8 cellular contexts compared by ENCODE assay signal in genomic region chr2:113156278-113157107, GRCh38. TPM values are rescaled to one million over a fixed set of nuclear protein-coding genes. Genes with fewer than 3 reads are reported as not detected.
DNase-seq lines count a peak whose midpoint lies in the region; ATAC-seq and TF ChIP-seq lines count a peak whose summit lies in the region.

No MANE protein-coding gene starts in this region.

- H3K9me3 ChIP-seq in iPS-20b (ENCODE audit: insufficient read depth, low read depth, low read length) (no peaks in the 10 kb centered on the region), testis (no peaks in the 10 kb centered on the region)

- CTCF ChIA-PET in activated naive CD4-positive, alpha-beta T cell treated with anti-CD3 and anti-CD28 coated beads for 36 hours (lab: Charles Lee): interaction anchor here (0.9 to 5.1 kb wide), 8 partner anchors 9 to 214 kb away, joined by 3 to 62 read pairs (median 7); partner anchors contain the start of gene PSD4

- peak overlapping the region; percentile 70 for H3K4me3 ChIP-seq in iPS-20b (ENCODE audit: low read length)
- peak overlapping the region; percentile 27 to 41 for H3K4me3 ChIP-seq in testis

- H3K36me3 ChIP-seq in iPS-20b (ENCODE audit: insufficient read depth, low read depth, low read length) (no peaks in the 10 kb centered on the region), testis (ENCODE audit: low read depth, missing control alignments) (no peaks in the 10 kb centered on the region)

- 36 to 47% methylated on average over 9 of the region's 9 CpGs for WGBS in testis, 2 donors

- H3K27ac ChIP-seq in iPS-20b (ENCODE audit: low read length) (no peak overlapping the region), testis (no peak overlapping the region)

- H3K4me1 Mint-ChIP-seq in activated naive CD4-positive, alpha-beta T cell treated with anti-CD3 and anti-CD28 coated beads for 36 hours (ENCODE audit: low read depth): peaks cover 22% of the 10 kb centered on the region
- peaks cover 16% of the 10 kb centered on the region for H3K4me1 Mint-ChIP-seq in T-helper 2 cell treated with Interferon-gamma antibody and Interleukin-4, amounts not matched to agents 5 μg/mL and 100 μg/mL, for 36 hours (ENCODE audit: low read depth)

- H3K27me3 ChIP-seq in iPS-20b (ENCODE audit: insufficient read depth, low read length) (peaks cover 28% of the 10 kb centered on the region), testis (no peaks in the 10 kb centered on the region)

- no peak for TF ChIP-seq CTCF in testis (IDR thresholded peaks at IDR 0.05)

- H3K4me1 ChIP-seq in iPS-20b (ENCODE audit: insufficient read depth, low read length) (peaks cover 6% of the 10 kb centered on the region; the same call in 1 of the 2 replicates), testis (no peaks in the 10 kb centered on the region)

- H3K9ac ChIP-seq in iPS-20b (ENCODE audit: low read depth, low read length): no peak overlapping the region; the same call in 1 of the 2 replicates

- no peaks in the 10 kb centered on the region for H3K27me3 Mint-ChIP-seq in activated naive CD4-positive, alpha-beta T cell treated with anti-CD3 and anti-CD28 coated beads for 36 hours (ENCODE audit: low read depth)
- peaks cover 18% of the 10 kb centered on the region for H3K27me3 Mint-ChIP-seq in T-helper 2 cell treated with Interferon-gamma antibody and Interleukin-4, amounts not matched to agents 5 μg/mL and 100 μg/mL, for 36 hours (ENCODE audit: low read depth)

- no peaks in the 10 kb centered on the region for H3K36me3 Mint-ChIP-seq in activated naive CD4-positive, alpha-beta T cell treated with anti-CD3 and anti-CD28 coated beads for 36 hours (ENCODE audit: low read depth)
- peaks cover 3% of the 10 kb centered on the region for H3K36me3 Mint-ChIP-seq in T-helper 2 cell treated with Interferon-gamma antibody and Interleukin-4, amounts not matched to agents 5 μg/mL and 100 μg/mL, for 36 hours (ENCODE audit: low read depth)

- H3K9me3 Mint-ChIP-seq in activated naive CD4-positive, alpha-beta T cell treated with anti-CD3 and anti-CD28 coated beads for 36 hours: no peaks in the 10 kb centered on the region
- H3K9me3 Mint-ChIP-seq in T-helper 2 cell treated with Interferon-gamma antibody and Interleukin-4, amounts not matched to agents 5 μg/mL and 100 μg/mL, for 36 hours: no peaks in the 10 kb centered on the region

- peak; percentile 62 for DNase-seq in activated naive CD4-positive, alpha-beta T cell treated with anti-CD3 and anti-CD28 coated beads for 36 hours
- no peak for DNase-seq in activated naive CD4-positive, alpha-beta T cell treated with anti-CD3 and anti-CD28 coated beads, Interleukin-2, amount 50 U/mL, for 16 hours
- no peak for DNase-seq in T-helper 2 cell treated with Interferon-gamma antibody and Interleukin-4, amounts not matched to agents 5 μg/mL and 100 μg/mL, for 36 hours (ENCODE audit: low spot score)
- peak; percentile 44 for DNase-seq in testis
- DNase-seq in NCI-H446 (lab: John Stamatoyannopoulos, UW): no peak

- H3K27ac Mint-ChIP-seq in activated naive CD4-positive, alpha-beta T cell treated with anti-CD3 and anti-CD28 coated beads for 36 hours: peak overlapping the region; percentile 75
- peak overlapping the region; percentile 57 for H3K27ac Mint-ChIP-seq in T-helper 2 cell treated with Interferon-gamma antibody and Interleukin-4, amounts not matched to agents 5 μg/mL and 100 μg/mL, for 36 hours

- intact Hi-C loops in activated naive CD4-positive, alpha-beta T cell treated with anti-CD3 and anti-CD28 coated beads for 36 hours (cut with micrococcal nuclease): no loop called here
- intact Hi-C loops in testis (cut with DNase I; ENCODE audit: low total_unique reads): no loop called here

- ATAC-seq in GM18858 (IDR thresholded peaks at IDR 0.05; ENCODE audit: unreplicated experiment) (no peak), GM19351 (IDR thresholded peaks at IDR 0.05; ENCODE audit: unreplicated experiment) (no peak)

- peak overlapping the region; percentile 74 for H3K4me3 Mint-ChIP-seq in activated naive CD4-positive, alpha-beta T cell treated with anti-CD3 and anti-CD28 coated beads for 36 hours
- peak overlapping the region; percentile 75 for H3K4me3 Mint-ChIP-seq in T-helper 2 cell treated with Interferon-gamma antibody and Interleukin-4, amounts not matched to agents 5 μg/mL and 100 μg/mL, for 36 hours

- TF ChIP-seq POLR2A in testis (IDR thresholded peaks at IDR 0.05): no peak

RNA-seq across cellular contexts. Expression of gene PSD4, which starts 17.3 kb away (rescaled TPM):
- 10 to 100 TPM; 85.9 to 87.4 TPM for total RNA-seq in activated naive CD4-positive, alpha-beta T cell treated with anti-CD3 and anti-CD28 coated beads for 36 hours
- total RNA-seq in testis: 10 to 100 TPM; 18.7 to 35.9 TPM
- polyA plus RNA-seq in testis (ENCODE audit: insufficient read depth, low read depth, low replicate concordance): 22.8 TPM

RNA-seq across cellular contexts. Expression of gene IL1RN, which starts 29.1 kb away (rescaled TPM):
- total RNA-seq in activated naive CD4-positive, alpha-beta T cell treated with anti-CD3 and anti-CD28 coated beads for 36 hours: 1 to 10 TPM in 1 of 2 experiments, under 1 TPM in 1; 0.77 to 1.2 TPM
- 1 to 10 TPM; 3.2 to 5.6 TPM for total RNA-seq in testis
- polyA plus RNA-seq in testis (ENCODE audit: insufficient read depth, low read depth, low replicate concordance): 18.4 TPM

Comparison
In these comparisons a context has a peak if more than half of its experiments do, and no peak if none do; other contexts are left out.
1. DNase-seq: peak in activated naive CD4-positive, alpha-beta T cell treated with anti-CD3 and anti-CD28 coated beads for 36 hours (single experiment) and testis (single experiment); none in activated naive CD4-positive, alpha-beta T cell treated with anti-CD3 and anti-CD28 coated beads, Interleukin-2, amount 50 U/mL, for 16 hours (single experiment), T-helper 2 cell treated with Interferon-gamma antibody and Interleukin-4, amounts not matched to agents 5 μg/mL and 100 μg/mL, for 36 hours (single experiment) and NCI-H446 (0 of 2).